28 cellular contexts compared by ENCODE assay signal in the genomic region with DNA sequence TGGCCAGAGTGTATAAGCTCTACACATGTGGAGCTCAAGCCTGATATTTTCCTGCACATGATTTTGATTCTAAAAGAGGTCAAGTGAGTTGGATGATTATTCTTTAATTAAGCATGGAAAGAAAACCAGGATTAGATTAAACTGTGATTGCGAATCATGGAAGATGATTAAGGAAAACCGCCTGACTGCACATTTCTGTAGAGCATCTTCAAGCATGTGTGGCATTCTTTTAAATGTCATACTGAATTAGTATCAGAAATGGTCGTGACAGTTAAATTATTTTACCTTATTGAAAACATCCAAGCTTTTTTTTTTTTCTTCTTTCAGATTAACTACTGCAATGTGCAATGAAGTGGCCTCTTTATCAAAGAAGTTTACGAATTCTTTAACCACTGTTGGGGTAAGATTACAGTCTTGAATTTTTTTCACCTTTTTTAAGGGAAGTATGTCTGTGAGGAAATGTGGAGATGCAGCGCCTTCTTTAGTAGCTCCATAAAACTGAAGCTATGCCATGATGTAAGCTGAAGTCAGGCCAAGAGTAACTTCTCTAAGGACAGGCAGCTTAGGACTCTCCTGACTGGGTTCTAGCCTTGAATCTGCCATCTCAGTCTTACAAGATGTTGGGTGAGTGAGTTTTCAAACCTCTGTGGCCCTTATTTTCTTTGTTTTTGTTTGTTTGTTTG.
"Had no signal": no experiment of that assay in that cellular context is flagged by ENCODE, and none has a peak within 500 bp of the region (broad histone marks: within the 10 kb centered on the region; RNA-seq: fewer than 3 reads in every experiment).

No MANE protein-coding gene starts in this region.

- H3K4me1 Mint-ChIP-seq: neural crest cell had no signal

- ATAC-seq: activated CD4-positive, CD25-positive, alpha-beta regulatory T cell treated with anti-CD3 and anti-CD28 coated beads, Interleukin-2, amount 50 U/mL, for 24 hours; activated CD8-positive, alpha-beta memory T cell treated with anti-CD3 and anti-CD28 coated beads, Interleukin-2, amount 10 ng/mL, durations not matched to agents 7 days and 5 days; activated CD8-positive, alpha-beta T cell treated with anti-CD3 and anti-CD28 coated beads for 36 hours; activated naive CD8-positive, alpha-beta T cell treated with anti-CD3 and anti-CD28 coated beads, Interleukin-2, amount 50 U/mL, for 24 hours; body of pancreas; foreskin keratinocyte; left lobe of liver; lower lobe of right lung; naive thymus-derived CD4-positive, alpha-beta T cell; T-helper 17 cell had no signal

- H3K9me3 ChIP-seq: body of pancreas, lower lobe of right lung, right atrium auricular region, thyroid gland had no signal

- H3K4me3 Mint-ChIP-seq: activated CD4-positive, alpha-beta T cell treated with anti-CD3 and anti-CD28 coated beads, Interleukin-2, amount 10 ng/mL, durations not matched to agents 24 days and 14 days; activated CD8-positive, alpha-beta memory T cell treated with anti-CD3 and anti-CD28 coated beads, Interleukin-2, amount 10 ng/mL, durations not matched to agents 7 days and 5 days; activated CD8-positive, alpha-beta T cell treated with anti-CD3 and anti-CD28 coated beads for 36 hours; activated naive CD8-positive, alpha-beta T cell treated with anti-CD3 and anti-CD28 coated beads, Interleukin-2, amount 50 U/mL, for 24 hours; naive thymus-derived CD4-positive, alpha-beta T cell; neural crest cell; stimulated activated naive CD8-positive, alpha-beta T cell treated with anti-CD3 and anti-CD28 coated beads, Interleukin-15, Interleukin-2, amounts not matched to agents 100 ng/mL and 50 ng/mL, for 24 hours; T-helper 17 cell had no signal

- H3K27ac Mint-ChIP-seq: activated CD4-positive, alpha-beta T cell treated with anti-CD3 and anti-CD28 coated beads, Interleukin-2, amount 10 ng/mL, durations not matched to agents 24 days and 14 days; activated CD8-positive, alpha-beta memory T cell treated with anti-CD3 and anti-CD28 coated beads, Interleukin-2, amount 10 ng/mL, durations not matched to agents 7 days and 5 days; activated CD8-positive, alpha-beta T cell treated with anti-CD3 and anti-CD28 coated beads for 36 hours; activated naive CD8-positive, alpha-beta T cell treated with anti-CD3 and anti-CD28 coated beads, Interleukin-2, amount 50 U/mL, for 24 hours; naive thymus-derived CD4-positive, alpha-beta T cell; stimulated activated naive CD8-positive, alpha-beta T cell treated with anti-CD3 and anti-CD28 coated beads, Interleukin-15, Interleukin-2, amounts not matched to agents 100 ng/mL and 50 ng/mL, for 24 hours; T-helper 17 cell had no signal

- DNase-seq: activated CD4-positive, alpha-beta T cell treated with anti-CD3 and anti-CD28 coated beads, Interleukin-2, amount 10 ng/mL, durations not matched to agents 24 days and 14 days; activated CD8-positive, alpha-beta memory T cell treated with anti-CD3 and anti-CD28 coated beads, Interleukin-2, amount 10 ng/mL, durations not matched to agents 7 days and 5 days; activated CD8-positive, alpha-beta T cell treated with anti-CD3 and anti-CD28 coated beads for 36 hours; activated effector memory CD4-positive, alpha-beta T cell treated with anti-CD3 and anti-CD28 coated beads, Interleukin-2, amount 50 U/mL, for 16 hours; activated naive CD4-positive, alpha-beta T cell treated with anti-CD3 and anti-CD28 coated beads, Interleukin-2, amount 50 U/mL, for 16 hours; activated naive CD8-positive, alpha-beta T cell treated with anti-CD3 and anti-CD28 coated beads, Interleukin-2, amount 50 U/mL, for 24 hours; activated T-cell treated with anti-CD3 and anti-CD28 coated beads for 4 hours; anterior cingulate cortex; body of pancreas; cortex of kidney; foreskin keratinocyte; kidney; lower lobe of right lung; mesendoderm; naive thymus-derived CD4-positive, alpha-beta T cell; posterior cingulate gyrus; stimulated activated CD4-positive, alpha-beta T cell treated with anti-CD3 and anti-CD28 coated beads, Interleukin-4, amount 100 ng/mL, for 4 hours; substantia nigra; T-helper 17 cell; thyroid gland had no signal

- H3K4me3 ChIP-seq: body of pancreas, cardiac muscle cell, lower lobe of right lung, right atrium auricular region, thyroid gland had no signal

- H3K4me1 ChIP-seq: body of pancreas, foreskin keratinocyte, lower lobe of right lung, right atrium auricular region, thyroid gland had no signal

- H3K36me3 Mint-ChIP-seq: activated CD8-positive, alpha-beta memory T cell treated with anti-CD3 and anti-CD28 coated beads, Interleukin-2, amount 10 ng/mL, durations not matched to agents 7 days and 5 days had no signal

- H3K27me3 ChIP-seq: body of pancreas, cardiac muscle cell, foreskin keratinocyte, right atrium auricular region, thyroid gland had no signal

- H3K27ac ChIP-seq: body of pancreas, cardiac muscle cell, epithelial cell of prostate, foreskin keratinocyte, lower lobe of right lung, right atrium auricular region, thyroid gland, VCaP had no signal

- H3K9me3 Mint-ChIP-seq: activated CD4-positive, alpha-beta T cell treated with anti-CD3 and anti-CD28 coated beads, Interleukin-2, amount 10 ng/mL, durations not matched to agents 24 days and 14 days; activated CD8-positive, alpha-beta T cell treated with anti-CD3 and anti-CD28 coated beads for 36 hours; activated naive CD8-positive, alpha-beta T cell treated with anti-CD3 and anti-CD28 coated beads, Interleukin-2, amount 50 U/mL, for 24 hours; naive thymus-derived CD4-positive, alpha-beta T cell; neural crest cell; stimulated activated naive CD8-positive, alpha-beta T cell treated with anti-CD3 and anti-CD28 coated beads, Interleukin-15, Interleukin-2, amounts not matched to agents 100 ng/mL and 50 ng/mL, for 24 hours had no signal

- H3K27me3 Mint-ChIP-seq: activated CD4-positive, alpha-beta T cell treated with anti-CD3 and anti-CD28 coated beads, Interleukin-2, amount 10 ng/mL, durations not matched to agents 24 days and 14 days; activated CD8-positive, alpha-beta memory T cell treated with anti-CD3 and anti-CD28 coated beads, Interleukin-2, amount 10 ng/mL, durations not matched to agents 7 days and 5 days; activated CD8-positive, alpha-beta T cell treated with anti-CD3 and anti-CD28 coated beads for 36 hours; activated naive CD8-positive, alpha-beta T cell treated with anti-CD3 and anti-CD28 coated beads, Interleukin-2, amount 50 U/mL, for 24 hours; naive thymus-derived CD4-positive, alpha-beta T cell; stimulated activated naive CD8-positive, alpha-beta T cell treated with anti-CD3 and anti-CD28 coated beads, Interleukin-15, Interleukin-2, amounts not matched to agents 100 ng/mL and 50 ng/mL, for 24 hours; T-helper 17 cell had no signal
